8 cellular contexts compared by ENCODE assay signal in the genomic region with DNA sequence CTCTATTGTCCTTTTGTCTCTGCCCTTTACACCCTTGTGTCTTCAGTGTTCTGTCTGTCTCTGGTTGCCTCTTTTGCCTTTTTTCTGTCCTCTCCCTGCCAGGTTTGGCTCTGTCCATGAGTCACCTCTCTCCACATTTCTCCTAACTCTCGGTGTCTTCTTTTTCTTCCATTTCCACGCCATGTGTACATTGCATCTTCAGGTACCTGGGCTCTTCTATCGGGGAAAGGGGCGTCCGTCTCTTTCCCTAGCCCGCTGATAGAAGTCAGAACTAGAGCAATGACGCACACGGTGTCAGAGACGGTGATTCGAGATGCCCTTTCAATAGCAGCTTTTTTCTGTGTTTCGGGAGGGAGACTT. TPM values are rescaled to one million over a fixed set of nuclear protein-coding genes. Genes with fewer than 3 reads are reported as not detected.
DNase-seq lines count a peak whose midpoint lies in the region; ATAC-seq and TF ChIP-seq lines count a peak whose summit lies in the region.

No MANE protein-coding gene starts in this region.

- no peak for TF ChIP-seq CTCF in BE2C (IDR thresholded peaks at IDR 0.05; ENCODE audit: low read depth, low read length)
- no peak for TF ChIP-seq CTCF in WTC11 (IDR thresholded peaks at IDR 0.05)

- H3K27ac ChIP-seq in Karpas-422 (ENCODE audit: low read length) (peak overlapping the region; percentile 51), stomach smooth muscle (ENCODE audit: low read length) (peak overlapping the region; percentile 85)

- H3K4me1 ChIP-seq in BE2C (peaks cover 4% of the 10 kb centered on the region), Karpas-422 (ENCODE audit: low read length) (peaks cover 30% of the 10 kb centered on the region), stomach smooth muscle (ENCODE audit: control insufficient read depth, insufficient read depth, low read length) (peaks cover 16% of the 10 kb centered on the region)

- peak overlapping the region; percentile 51 for H2AFZ ChIP-seq in Karpas-422 (ENCODE audit: low read length)

- POLR2A ChIA-PET in WTC11 (lab: Charles Lee): no interaction called here

- peak overlapping the region; percentile 90 for H3K9ac ChIP-seq in Karpas-422 (ENCODE audit: low read length)
- H3K9ac ChIP-seq in stomach smooth muscle (ENCODE audit: low read length in 2 of 2): peak overlapping the region; percentile 91 to 99

- no peaks in the 10 kb centered on the region for H3K9me3 Mint-ChIP-seq in WTC11
- no peaks in the 10 kb centered on the region for H3K9me3 Mint-ChIP-seq in dendritic cell treated with granulocyte-macrophage colony-stimulating factor and Interleukin-4, amounts not matched to agents 40 ng/mL and 50 ng/mL, for 4 days

- CTCF ChIA-PET in WTC11 (lab: Charles Lee): no interaction called here

- DNase-seq in BE2C: peak; percentile 16
- peak; percentile 80 for DNase-seq in Karpas-422
- DNase-seq in WTC11 (ENCODE audit: low spot score): no peak
- peak; percentile 48 to 56 for DNase-seq in lung microvascular endothelial cell (ENCODE audit: low read depth in 2 of 2)
- DNase-seq in T-helper 9 cell: no peak

- no peaks in the 10 kb centered on the region for H3K9me2 ChIP-seq in Karpas-422 (replicated peaks; ENCODE audit: insufficient read depth, low read length)

- H3K79me2 ChIP-seq in Karpas-422 (ENCODE audit: low read length): peaks cover 73% of the 10 kb centered on the region

- H3K9me3 ChIP-seq in BE2C (no peaks in the 10 kb centered on the region), Karpas-422 (ENCODE audit: low read length) (no peaks in the 10 kb centered on the region), stomach smooth muscle (ENCODE audit: control insufficient read depth in 2 of 2, low read length in 2 of 2) (no peaks in the 10 kb centered on the region)

- H3K4me2 ChIP-seq in Karpas-422 (ENCODE audit: low read depth, low read length, poor library complexity, severe bottlenecking): peak overlapping the region; percentile 91

- peaks cover 14% of the 10 kb centered on the region for H3K27me3 Mint-ChIP-seq in WTC11 (ENCODE audit: low read depth)
- H3K27me3 Mint-ChIP-seq in dendritic cell treated with granulocyte-macrophage colony-stimulating factor and Interleukin-4, amounts not matched to agents 40 ng/mL and 50 ng/mL, for 4 days: no peaks in the 10 kb centered on the region

- intact Hi-C loops in dendritic cell treated with granulocyte-macrophage colony-stimulating factor and Interleukin-4, amounts not matched to agents 40 ng/mL and 50 ng/mL, for 4 days (cut with micrococcal nuclease): loop anchor here (10.0 kb wide), 1 partner anchor 679 kb away; a partner anchor contains a TSS

- peak overlapping the region; percentile 80 for H3K27ac Mint-ChIP-seq in WTC11
- peak overlapping the region; percentile 94 for H3K27ac Mint-ChIP-seq in dendritic cell treated with granulocyte-macrophage colony-stimulating factor and Interleukin-4, amounts not matched to agents 40 ng/mL and 50 ng/mL, for 4 days

- H3K27me3 ChIP-seq in BE2C (no peaks in the 10 kb centered on the region), Karpas-422 (ENCODE audit: low read length) (no peaks in the 10 kb centered on the region), stomach smooth muscle (ENCODE audit: control insufficient read depth in 1 of 2, insufficient read depth in 2 of 2, low read length in 2 of 2) (no peaks in the 10 kb centered on the region)

- peaks cover 9% of the 10 kb centered on the region for H3K36me3 Mint-ChIP-seq in WTC11
- H3K36me3 Mint-ChIP-seq in dendritic cell treated with granulocyte-macrophage colony-stimulating factor and Interleukin-4, amounts not matched to agents 40 ng/mL and 50 ng/mL, for 4 days (ENCODE audit: low read depth): peaks cover 36% of the 10 kb centered on the region

- H3K36me3 ChIP-seq in BE2C: peaks cover 18% of the 10 kb centered on the region
- H3K36me3 ChIP-seq in Karpas-422 (ENCODE audit: insufficient read depth, low read length): peaks cover 22% of the 10 kb centered on the region; the same call in 1 of the 2 replicates
- peaks cover 3 to 6% of the 10 kb centered on the region in 2 donors for H3K36me3 ChIP-seq in stomach smooth muscle (ENCODE audit: control insufficient read depth in 2 of 2, insufficient read depth in 2 of 2, low read length in 2 of 2)

- H3K4me3 Mint-ChIP-seq in WTC11: peak overlapping the region; percentile 95
- peak overlapping the region; percentile 89 for H3K4me3 Mint-ChIP-seq in dendritic cell treated with granulocyte-macrophage colony-stimulating factor and Interleukin-4, amounts not matched to agents 40 ng/mL and 50 ng/mL, for 4 days

- peaks cover 15% of the 10 kb centered on the region for H4K20me1 ChIP-seq in Karpas-422 (ENCODE audit: insufficient read depth, low read depth, low read length)

- H3K4me3 ChIP-seq in BE2C (ENCODE audit: low read depth, low read length) (peak overlapping the region; percentile 97), Karpas-422 (ENCODE audit: low read length) (peak overlapping the region; percentile 84), stomach smooth muscle (ENCODE audit: low read length in 2 of 2) (peak overlapping the region; percentile 76 to 98)

- peak; percentile 11 for ATAC-seq in GM19452 (IDR thresholded peaks at IDR 0.05; ENCODE audit: unreplicated experiment)
- ATAC-seq in WTC11: no peak; the same call in 1 of the 2 replicates

- H3K4me1 Mint-ChIP-seq in WTC11: peaks cover 34% of the 10 kb centered on the region
- H3K4me1 Mint-ChIP-seq in dendritic cell treated with granulocyte-macrophage colony-stimulating factor and Interleukin-4, amounts not matched to agents 40 ng/mL and 50 ng/mL, for 4 days (ENCODE audit: low read depth): peaks cover 55% of the 10 kb centered on the region

TF ChIP-seq in WTC11, 78 proteins besides CTCF, POLR2A, EP300 and RAD21 (continues in another document):
- TF ChIP-seq SP1 (CRISPR knock-in tag; conservative IDR thresholded peaks at IDR 0.05): no peak
- TF ChIP-seq, protein P1, sequence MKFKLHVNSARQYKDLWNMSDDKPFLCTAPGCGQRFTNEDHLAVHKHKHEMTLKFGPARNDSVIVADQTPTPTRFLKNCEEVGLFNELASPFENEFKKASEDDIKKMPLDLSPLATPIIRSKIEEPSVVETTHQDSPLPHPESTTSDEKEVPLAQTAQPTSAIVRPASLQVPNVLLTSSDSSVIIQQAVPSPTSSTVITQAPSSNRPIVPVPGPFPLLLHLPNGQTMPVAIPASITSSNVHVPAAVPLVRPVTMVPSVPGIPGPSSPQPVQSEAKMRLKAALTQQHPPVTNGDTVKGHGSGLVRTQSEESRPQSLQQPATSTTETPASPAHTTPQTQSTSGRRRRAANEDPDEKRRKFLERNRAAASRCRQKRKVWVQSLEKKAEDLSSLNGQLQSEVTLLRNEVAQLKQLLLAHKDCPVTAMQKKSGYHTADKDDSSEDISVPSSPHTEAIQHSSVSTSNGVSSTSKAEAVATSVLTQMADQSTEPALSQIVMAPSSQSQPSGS (CRISPR knock-in tag; IDR thresholded peaks at IDR 0.05; ENCODE audit: borderline replicate concordance, low read depth): no peak
- no peak for TF ChIP-seq NR3C1 (CRISPR knock-in tag; conservative IDR thresholded peaks at IDR 0.05; ENCODE audit: low read depth)
- no peak for TF ChIP-seq SOX15 (CRISPR knock-in tag; IDR thresholded peaks at IDR 0.05)
- TF ChIP-seq, protein P2, sequence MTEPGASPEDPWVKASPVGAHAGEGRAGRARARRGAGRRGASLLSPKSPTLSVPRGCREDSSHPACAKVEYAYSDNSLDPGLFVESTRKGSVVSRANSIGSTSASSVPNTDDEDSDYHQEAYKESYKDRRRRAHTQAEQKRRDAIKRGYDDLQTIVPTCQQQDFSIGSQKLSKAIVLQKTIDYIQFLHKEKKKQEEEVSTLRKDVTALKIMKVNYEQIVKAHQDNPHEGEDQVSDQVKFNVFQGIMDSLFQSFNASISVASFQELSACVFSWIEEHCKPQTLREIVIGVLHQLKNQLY (CRISPR knock-in tag; IDR thresholded peaks at IDR 0.05): no peak
- TF ChIP-seq, protein P3, sequence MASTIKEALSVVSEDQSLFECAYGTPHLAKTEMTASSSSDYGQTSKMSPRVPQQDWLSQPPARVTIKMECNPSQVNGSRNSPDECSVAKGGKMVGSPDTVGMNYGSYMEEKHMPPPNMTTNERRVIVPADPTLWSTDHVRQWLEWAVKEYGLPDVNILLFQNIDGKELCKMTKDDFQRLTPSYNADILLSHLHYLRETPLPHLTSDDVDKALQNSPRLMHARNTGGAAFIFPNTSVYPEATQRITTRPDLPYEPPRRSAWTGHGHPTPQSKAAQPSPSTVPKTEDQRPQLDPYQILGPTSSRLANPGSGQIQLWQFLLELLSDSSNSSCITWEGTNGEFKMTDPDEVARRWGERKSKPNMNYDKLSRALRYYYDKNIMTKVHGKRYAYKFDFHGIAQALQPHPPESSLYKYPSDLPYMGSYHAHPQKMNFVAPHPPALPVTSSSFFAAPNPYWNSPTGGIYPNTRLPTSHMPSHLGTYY (CRISPR knock-in tag; IDR thresholded peaks at IDR 0.05): no peak
- TF ChIP-seq, protein P4, sequence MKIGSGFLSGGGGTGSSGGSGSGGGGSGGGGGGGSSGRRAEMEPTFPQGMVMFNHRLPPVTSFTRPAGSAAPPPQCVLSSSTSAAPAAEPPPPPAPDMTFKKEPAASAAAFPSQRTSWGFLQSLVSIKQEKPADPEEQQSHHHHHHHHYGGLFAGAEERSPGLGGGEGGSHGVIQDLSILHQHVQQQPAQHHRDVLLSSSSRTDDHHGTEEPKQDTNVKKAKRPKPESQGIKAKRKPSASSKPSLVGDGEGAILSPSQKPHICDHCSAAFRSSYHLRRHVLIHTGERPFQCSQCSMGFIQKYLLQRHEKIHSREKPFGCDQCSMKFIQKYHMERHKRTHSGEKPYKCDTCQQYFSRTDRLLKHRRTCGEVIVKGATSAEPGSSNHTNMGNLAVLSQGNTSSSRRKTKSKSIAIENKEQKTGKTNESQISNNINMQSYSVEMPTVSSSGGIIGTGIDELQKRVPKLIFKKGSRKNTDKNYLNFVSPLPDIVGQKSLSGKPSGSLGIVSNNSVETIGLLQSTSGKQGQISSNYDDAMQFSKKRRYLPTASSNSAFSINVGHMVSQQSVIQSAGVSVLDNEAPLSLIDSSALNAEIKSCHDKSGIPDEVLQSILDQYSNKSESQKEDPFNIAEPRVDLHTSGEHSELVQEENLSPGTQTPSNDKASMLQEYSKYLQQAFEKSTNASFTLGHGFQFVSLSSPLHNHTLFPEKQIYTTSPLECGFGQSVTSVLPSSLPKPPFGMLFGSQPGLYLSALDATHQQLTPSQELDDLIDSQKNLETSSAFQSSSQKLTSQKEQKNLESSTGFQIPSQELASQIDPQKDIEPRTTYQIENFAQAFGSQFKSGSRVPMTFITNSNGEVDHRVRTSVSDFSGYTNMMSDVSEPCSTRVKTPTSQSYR (CRISPR knock-in tag; IDR thresholded peaks at IDR 0.05): no peak

RNA-seq across cellular contexts. Expression of a gene that starts 0.6 kb away (rescaled TPM):
- polyA plus RNA-seq in BE2C (2012; ENCODE audit: insufficient read depth, insufficient read length, low read depth): 42.1 TPM
- total RNA-seq in Karpas-422 (2014; rRNA removed; shearing (Covaris generic); ENCODE audit: low replicate concordance): 96.9 and 127 TPM in 2 replicates
- total RNA-seq in WTC11 (2021) (64.6 to 84.7 TPM (median 77.6 TPM) in 3 replicates), lung microvascular endothelial cell (35.1 and 39.0 TPM in 2 replicates)

RNA-seq across cellular contexts. Expression of a gene that starts 39.0 kb away (rescaled TPM):
- 0.51 TPM for polyA plus RNA-seq in BE2C (2012; ENCODE audit: insufficient read depth, insufficient read length, low read depth)
- 9.7 and 21.1 TPM in 2 replicates for total RNA-seq in Karpas-422 (2014; rRNA removed; shearing (Covaris generic); ENCODE audit: low replicate concordance)
- 0.18 to 0.60 TPM (median 0.20 TPM) in 3 replicates for total RNA-seq in WTC11 (2021)
- under 0.01 TPM in 1 of 2 replicates, not detected in the other for total RNA-seq in lung microvascular endothelial cell

Comparison
In these comparisons a context has a peak if more than half of its experiments do, and no peak if none do; other contexts are left out.
1. DNase-seq: peak in BE2C (single experiment), Karpas-422 (single experiment) and lung microvascular endothelial cell (2 of 2); none in WTC11 (single experiment) and T-helper 9 cell (single experiment).
2. Peak in every context shown above with its lines, with median percentiles within 50 percentile points of each other: H3K4me3 ChIP-seq.